8 cellular contexts compared by ENCODE assay signal in the genomic region with DNA sequence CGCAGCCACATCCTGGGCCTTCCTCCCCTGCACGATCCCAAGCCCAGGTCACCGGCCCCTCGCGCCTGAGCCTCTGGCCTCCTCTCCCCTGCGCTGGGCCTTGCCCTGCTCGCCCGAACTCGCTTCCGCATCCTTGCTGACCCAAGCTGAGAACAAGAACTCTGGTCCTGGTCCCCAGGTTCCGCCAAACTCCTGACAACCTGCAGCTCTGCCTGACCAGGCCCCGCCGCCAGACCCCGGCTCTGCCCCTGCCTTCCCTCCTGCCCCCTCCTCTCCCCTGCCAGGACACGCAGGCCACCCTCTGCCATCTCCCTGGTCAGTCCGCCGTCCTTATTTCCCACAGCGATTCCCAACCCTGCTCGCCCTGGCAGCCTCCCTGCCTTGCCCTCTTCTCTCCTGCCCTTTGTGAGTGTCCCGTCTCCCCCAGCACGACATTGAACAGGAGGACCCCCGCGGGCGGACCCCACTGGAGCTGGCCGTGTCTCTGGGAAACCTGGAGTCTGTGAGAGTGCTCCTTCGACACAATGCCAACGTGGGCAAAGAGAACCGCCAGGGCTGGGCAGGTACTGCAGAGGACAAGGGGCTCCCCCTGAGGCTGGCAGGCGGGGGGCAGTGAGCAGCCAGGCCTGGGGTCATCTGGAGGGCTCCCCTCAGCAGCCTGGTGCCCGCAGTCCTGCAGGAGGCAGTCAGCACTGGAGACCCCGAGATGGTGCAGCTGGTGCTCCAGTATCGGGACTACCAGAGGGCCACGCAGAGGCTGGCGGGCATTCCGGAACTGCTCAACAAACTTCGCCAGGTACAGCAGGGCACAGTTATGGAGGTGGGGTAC. TPM values are rescaled to one million over a fixed set of nuclear protein-coding genes. Genes with fewer than 3 reads are reported as not detected.
DNase-seq lines count a peak whose midpoint lies in the region; ATAC-seq and TF ChIP-seq lines count a peak whose summit lies in the region.

No MANE protein-coding gene starts in this region.

- H2BK5ac ChIP-seq in H9 (ENCODE audit: insufficient read length, low read length) = no peak overlapping the region

- no peak overlapping the region for H2BK120ac ChIP-seq in H9 (ENCODE audit: low read depth, low read length, poor library complexity, severe bottlenecking)

- no CpG with 5 or more reads among the region's 36 CpGs for WGBS in H9 (ENCODE audit: extremely low coverage, insufficient read length, low lambda C conversion rate)

- H3K4me1 Mint-ChIP-seq in H9 = peaks cover 16 to 17% of the 10 kb centered on the region in 2 experiments
- peaks cover 36% of the 10 kb centered on the region for H3K4me1 Mint-ChIP-seq in osteocyte (ENCODE audit: unreplicated experiment)

- H3K36me3 Mint-ChIP-seq in H9 (ENCODE audit: insufficient read depth in 1 of 3, low read depth in 3 of 3) = peaks cover 14 to 40% (median 21%) of the 10 kb centered on the region in 3 experiments
- H3K36me3 Mint-ChIP-seq in osteocyte (ENCODE audit: unreplicated experiment) = peaks cover 12% of the 10 kb centered on the region

- no peak overlapping the region for H3K23ac ChIP-seq in H9 (ENCODE audit: insufficient read length, low read depth, low read length)

- no peak overlapping the region for H3T11ph ChIP-seq in H9 (ENCODE audit: low read length)

- no peaks in the 10 kb centered on the region for H3K79me1 ChIP-seq in H9 (ENCODE audit: insufficient read depth, low read depth, low read length, poor library complexity, severe bottlenecking)

- peak overlapping the region; percentile 43 for H3K9ac ChIP-seq in H9 (ENCODE audit: extremely low read depth, insufficient read length, low read length)

- no peak overlapping the region for H3K4ac ChIP-seq in H9 (ENCODE audit: low read depth, low read length)

- no peak overlapping the region for H3K56ac ChIP-seq in H9 (ENCODE audit: insufficient read length, low read depth, low read length)

- no peak overlapping the region for H2AFZ ChIP-seq in H9 (ENCODE audit: low read length)

- H3K4me2 ChIP-seq in H9 (ENCODE audit: insufficient read depth, insufficient read length, low read length) = peak overlapping the region; percentile 67

- no peaks in the 10 kb centered on the region for H4K20me1 ChIP-seq in H9 (ENCODE audit: control insufficient read depth, insufficient read depth, insufficient read length)

- H3K27me3 Mint-ChIP-seq in H9 (ENCODE audit: low read depth) (peaks cover 2% of the 10 kb centered on the region; the same call in 1 of the 2 replicates), osteocyte (ENCODE audit: unreplicated experiment) (no peaks in the 10 kb centered on the region)

- no peaks in the 10 kb centered on the region for H3K27me3 ChIP-seq in H9 (ENCODE audit: insufficient read depth, low read length)

- H2BK12ac ChIP-seq in H9 (ENCODE audit: insufficient read length, low read depth, low read length) = no peak overlapping the region

- H3K4me3 ChIP-seq in fibroblast of pulmonary artery (replicated peaks; ENCODE audit: low read depth, low read length) = peak overlapping the region; percentile 65

- no peak overlapping the region for H4K91ac ChIP-seq in H9 (ENCODE audit: insufficient read length, low read depth, low read length)

- TF ChIP-seq CTCF in H9 (conservative IDR thresholded peaks at IDR 0.05) (no peak), fibroblast of pulmonary artery (IDR thresholded peaks at IDR 0.05; ENCODE audit: low read length, missing control alignments) (no peak), osteocyte (IDR thresholded peaks at IDR 0.05) (no peak)

- H3K27ac Mint-ChIP-seq in H9 (peak overlapping the region in 2 of 3 experiments; percentile 83 to 94; a peak in 2 of 7 replicates), osteocyte (ENCODE audit: unreplicated experiment) (peak overlapping the region; percentile 75)

- peaks cover under 1% of the 10 kb centered on the region in 2 experiments; a peak in 3 of 5 replicates for H3K9me3 Mint-ChIP-seq in H9
- no peaks in the 10 kb centered on the region for H3K9me3 Mint-ChIP-seq in osteocyte (ENCODE audit: unreplicated experiment)

- H4K8ac ChIP-seq in H9 (replicated peaks; ENCODE audit: insufficient read length, low read depth, low read length) = no peak overlapping the region

- peaks cover 6% of the 10 kb centered on the region for H3K23me2 ChIP-seq in H9 (ENCODE audit: insufficient read length, low read depth, low read length, poor library complexity, severe bottlenecking)

- H3K4me3 Mint-ChIP-seq in H9 (peak overlapping the region; percentile 90 to 95), osteocyte (ENCODE audit: unreplicated experiment) (peak overlapping the region; percentile 92)

- H3K4me1 ChIP-seq in H9 (ENCODE audit: insufficient read depth, low read length) = peaks cover 4% of the 10 kb centered on the region; the same call in 1 of the 2 replicates

- H2BK15ac ChIP-seq in H9 (ENCODE audit: low read depth, low read length) = no peak overlapping the region

- DNase-seq in H9 = no peak
- no peak for DNase-seq in fibroblast of pulmonary artery (ENCODE audit: low read depth)
- DNase-seq in osteocyte (ENCODE audit: extremely low spot score, unreplicated experiment) = no peak
- DNase-seq in effector CD4-positive, alpha-beta T cell = no peak
- no peak for DNase-seq in NCI-H1105 (lab: John Stamatoyannopoulos, UW)
- DNase-seq in NCI-H524 (lab: John Stamatoyannopoulos, UW) = no peak

- H3K27ac ChIP-seq in H9 (ENCODE audit: insufficient read length, low read depth, low read length) = no peak overlapping the region

- ATAC-seq in SK-N-SH treated with all-trans-retinoic acid at 6 μM for 48 hours (peak; percentile 13; the same call in 2 of the 3 replicates), HG02798 (IDR thresholded peaks at IDR 0.05; ENCODE audit: poor library complexity, unreplicated experiment) (no peak)

- peak overlapping the region; percentile 45 for H3K14ac ChIP-seq in H9 (ENCODE audit: insufficient read depth, low read length)

- no peak overlapping the region for H2BK20ac ChIP-seq in H9 (ENCODE audit: low read depth, low read length, poor library complexity, severe bottlenecking)

- H4K5ac ChIP-seq in H9 (ENCODE audit: insufficient read length, low read depth, low read length) = no peak overlapping the region

- no peak overlapping the region for H3K18ac ChIP-seq in H9 (ENCODE audit: insufficient read length, low read depth, low read length)

- no peaks in the 10 kb centered on the region for H3K9me3 ChIP-seq in H9 (ENCODE audit: control insufficient read depth, low read depth, low read length)

- H2AK5ac ChIP-seq in H9 (ENCODE audit: insufficient read length, low read length) = no peak overlapping the region

- H3K79me2 ChIP-seq in H9 (ENCODE audit: insufficient read depth, low read length) = no peaks in the 10 kb centered on the region

TF ChIP-seq in SK-N-SH treated with all-trans-retinoic acid at 6 μM for 48 hours, 23 proteins besides CTCF, POLR2A, EP300 and RAD21 (continues in another document):
- TF ChIP-seq, protein P1, sequence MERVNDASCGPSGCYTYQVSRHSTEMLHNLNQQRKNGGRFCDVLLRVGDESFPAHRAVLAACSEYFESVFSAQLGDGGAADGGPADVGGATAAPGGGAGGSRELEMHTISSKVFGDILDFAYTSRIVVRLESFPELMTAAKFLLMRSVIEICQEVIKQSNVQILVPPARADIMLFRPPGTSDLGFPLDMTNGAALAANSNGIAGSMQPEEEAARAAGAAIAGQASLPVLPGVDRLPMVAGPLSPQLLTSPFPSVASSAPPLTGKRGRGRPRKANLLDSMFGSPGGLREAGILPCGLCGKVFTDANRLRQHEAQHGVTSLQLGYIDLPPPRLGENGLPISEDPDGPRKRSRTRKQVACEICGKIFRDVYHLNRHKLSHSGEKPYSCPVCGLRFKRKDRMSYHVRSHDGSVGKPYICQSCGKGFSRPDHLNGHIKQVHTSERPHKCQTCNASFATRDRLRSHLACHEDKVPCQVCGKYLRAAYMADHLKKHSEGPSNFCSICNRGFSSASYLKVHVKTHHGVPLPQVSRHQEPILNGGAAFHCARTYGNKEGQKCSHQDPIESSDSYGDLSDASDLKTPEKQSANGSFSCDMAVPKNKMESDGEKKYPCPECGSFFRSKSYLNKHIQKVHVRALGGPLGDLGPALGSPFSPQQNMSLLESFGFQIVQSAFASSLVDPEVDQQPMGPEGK (CRISPR knock-in tag; IDR thresholded peaks at IDR 0.05; ENCODE audit: borderline replicate concordance) = no peak
- no peak for TF ChIP-seq CSDC2 (CRISPR knock-in tag; IDR thresholded peaks at IDR 0.05)
- no peak for TF ChIP-seq TOX (CRISPR knock-in tag; IDR thresholded peaks at IDR 0.05; ENCODE audit: borderline replicate concordance)
- TF ChIP-seq, protein P2, sequence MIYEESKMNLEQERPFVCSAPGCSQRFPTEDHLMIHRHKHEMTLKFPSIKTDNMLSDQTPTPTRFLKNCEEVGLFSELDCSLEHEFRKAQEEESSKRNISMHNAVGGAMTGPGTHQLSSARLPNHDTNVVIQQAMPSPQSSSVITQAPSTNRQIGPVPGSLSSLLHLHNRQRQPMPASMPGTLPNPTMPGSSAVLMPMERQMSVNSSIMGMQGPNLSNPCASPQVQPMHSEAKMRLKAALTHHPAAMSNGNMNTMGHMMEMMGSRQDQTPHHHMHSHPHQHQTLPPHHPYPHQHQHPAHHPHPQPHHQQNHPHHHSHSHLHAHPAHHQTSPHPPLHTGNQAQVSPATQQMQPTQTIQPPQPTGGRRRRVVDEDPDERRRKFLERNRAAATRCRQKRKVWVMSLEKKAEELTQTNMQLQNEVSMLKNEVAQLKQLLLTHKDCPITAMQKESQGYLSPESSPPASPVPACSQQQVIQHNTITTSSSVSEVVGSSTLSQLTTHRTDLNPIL (CRISPR knock-in tag; IDR thresholded peaks at IDR 0.05; ENCODE audit: low read depth) = no peak
- TF ChIP-seq BACH2 (CRISPR knock-in tag; IDR thresholded peaks at IDR 0.05; ENCODE audit: borderline replicate concordance) = no peak
- TF ChIP-seq GLIS3 (CRISPR knock-in tag; IDR thresholded peaks at IDR 0.05) = no peak
- no peak for TF ChIP-seq SNAI2 (CRISPR knock-in tag; IDR thresholded peaks at IDR 0.05)
- no peak for TF ChIP-seq OSR1 (CRISPR knock-in tag; IDR thresholded peaks at IDR 0.05)
- TF ChIP-seq PPARA (CRISPR knock-in tag; IDR thresholded peaks at IDR 0.05; ENCODE audit: borderline replicate concordance) = no peak
- no peak for TF ChIP-seq TCF4 (CRISPR knock-in tag; IDR thresholded peaks at IDR 0.05; ENCODE audit: borderline replicate concordance)
- no peak for TF ChIP-seq ISL1 (CRISPR knock-in tag; IDR thresholded peaks at IDR 0.05)
- no peak for TF ChIP-seq ZC3H10 (CRISPR knock-in tag; IDR thresholded peaks at IDR 0.05)

RNA-seq across cellular contexts. Expression of gene ANKRD13D, which starts 0.8 kb away (rescaled TPM):
- 40.9 and 42.1 TPM in 2 replicates for total RNA-seq in H9 (2021)
- 54.3 and 56.2 TPM in 2 replicates for total RNA-seq in osteocyte

RNA-seq across cellular contexts. Expression of gene SSH3, which starts 13.5 kb away (rescaled TPM):
- total RNA-seq in H9 (2021) = 42.2 and 44.2 TPM in 2 replicates
- 28.5 and 28.6 TPM in 2 replicates for total RNA-seq in osteocyte

RNA-seq across cellular contexts. Expression of gene GRK2, which starts 23.6 kb away (rescaled TPM):
- total RNA-seq in H9 (2021) (55.5 and 56.3 TPM in 2 replicates), osteocyte (41.5 and 45.0 TPM in 2 replicates)
